ENCODE assay signal across 8 cellular contexts in the genomic region with DNA sequence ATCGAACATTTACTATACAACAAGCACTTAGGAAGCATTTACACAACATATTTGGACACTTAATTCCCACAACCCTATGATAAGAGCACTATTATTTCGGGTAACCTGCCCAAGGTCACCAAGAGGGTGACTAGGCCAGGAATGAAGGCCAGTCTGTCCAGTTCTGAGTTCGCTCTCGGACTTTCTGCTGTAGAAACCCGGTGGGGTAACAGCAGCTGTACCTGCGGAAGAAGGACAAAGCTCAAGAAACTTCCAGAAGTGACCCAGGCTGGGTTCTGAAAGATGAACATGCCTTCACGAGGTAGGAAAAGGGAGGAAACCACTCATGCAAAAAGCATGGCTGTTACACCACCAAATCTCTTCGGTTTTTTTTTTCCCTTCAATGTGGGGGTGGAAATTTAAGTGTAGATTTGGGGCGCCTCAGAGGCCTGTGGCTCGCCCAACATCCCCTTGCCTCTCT. TPM values are rescaled to one million over a fixed set of nuclear protein-coding genes. Genes with fewer than 3 reads are reported as not detected.
DNase-seq lines count a peak whose midpoint lies in the region; ATAC-seq and TF ChIP-seq lines count a peak whose summit lies in the region.

No MANE protein-coding gene starts in this region.

- TF ChIP-seq CTCF in GM23338 (conservative IDR thresholded peaks at IDR 0.05; ENCODE audit: low read depth in 2 of 2) (no peak), sigmoid colon (IDR thresholded peaks at IDR 0.05) (no peak)

- no peak for TF ChIP-seq EP300 in sigmoid colon (IDR thresholded peaks at IDR 0.05)

- H3K27ac Mint-ChIP-seq in GM23338 (peak overlapping the region; percentile 93), T-cell (peak overlapping the region; percentile 95 to 96)

- H3K27me3 Mint-ChIP-seq in GM23338 (ENCODE audit: insufficient read depth, low read depth, poor library complexity) (peaks cover 7% of the 10 kb centered on the region), T-cell (no peaks in the 10 kb centered on the region)

- H3K4me1 Mint-ChIP-seq in GM23338 (peaks cover 7% of the 10 kb centered on the region; the same call in 2 of the 3 replicates), T-cell (peaks cover 10 to 14% (median 13%) of the 10 kb centered on the region in 3 donors)

- H3K9me3 ChIP-seq in sigmoid colon = no peaks in the 10 kb centered on the region

- H3K4me3 Mint-ChIP-seq in GM23338 (peak overlapping the region; percentile 85), T-cell (peak overlapping the region; percentile 90 to 92 (median 90))

- WGBS in sigmoid colon, 2 donors = 18 to 38% methylated on average over 10 of the region's 10 CpGs

- no peak for ATAC-seq in GM23338
- peak in 2 of 4 experiments; percentile 3 for ATAC-seq in T-cell (replicated peaks in 1 of 4)
- no peak for ATAC-seq in HG03025 (IDR thresholded peaks at IDR 0.05; ENCODE audit: low FRiP score, unreplicated experiment)
- no peak for ATAC-seq in HG03457 (IDR thresholded peaks at IDR 0.05; ENCODE audit: unreplicated experiment)

- H3K27me3 ChIP-seq in GM23338 (ENCODE audit: insufficient read depth) = no peaks in the 10 kb centered on the region
- H3K27me3 ChIP-seq in sigmoid colon = no peaks in the 10 kb centered on the region

- intact Hi-C loops in sigmoid colon (cut with DNase I) = loop anchor here (1.0 kb wide), 1 partner anchor 15 kb away; a partner anchor contains a TSS

- no peaks in the 10 kb centered on the region for H3K9me2 ChIP-seq in GM23338 (ENCODE audit: insufficient read depth)

- CTCF ChIA-PET in T-cell (lab: Charles Lee) = interaction anchor here (0.6 to 2.2 kb wide), 6 partner anchors 9 to 116 kb away, joined by 3 to 24 read pairs (median 4); a partner anchor contains a TSS

- DNase-seq in GM23338 (ENCODE audit: low spot score) (no peak), T-cell (no peak), glomerular visceral epithelial cell (ENCODE audit: extremely low spot score) (peak; percentile 7), sigmoid colon (no peak), DMS79 (lab: John Stamatoyannopoulos, UW) (no peak), 8988T (no peak)

- no peaks in the 10 kb centered on the region for H3K9me3 Mint-ChIP-seq in GM23338
- no peaks in the 10 kb centered on the region for H3K9me3 Mint-ChIP-seq in T-cell

- peaks cover 4% of the 10 kb centered on the region; the same call in 1 of the 2 replicates for H3F3A ChIP-seq in GM23338 (replicated peaks; ENCODE audit: low read depth)

- POLR2A ChIA-PET in T-cell (lab: Charles Lee) = interaction anchor here in 1 of 2 donors (1.6 kb wide), 1 partner anchor 25 kb away, joined by 23 read pairs; a partner anchor contains a TSS

- no peaks in the 10 kb centered on the region for H3K79me2 ChIP-seq in GM23338 (replicated peaks; ENCODE audit: insufficient read depth)

- peak overlapping the region; percentile 71 for H3K4me2 ChIP-seq in GM23338

- TF ChIP-seq POLR2A in sigmoid colon (IDR thresholded peaks at IDR 0.05) = no peak

- H3K4me1 ChIP-seq in GM23338 (ENCODE audit: insufficient read depth) (no peaks in the 10 kb centered on the region; the same call in 1 of the 2 replicates), sigmoid colon (peaks cover 0 to 11% (median 6%) of the 10 kb centered on the region in 4 donors)

- peak overlapping the region; percentile 84 for H2AFZ ChIP-seq in GM23338

- peak overlapping the region; percentile 11 for H3K27ac ChIP-seq in GM23338 (ENCODE audit: low read depth)
- peak overlapping the region; percentile 83 to 90 (median 84) for H3K27ac ChIP-seq in sigmoid colon

- H3K36me3 ChIP-seq in GM23338 (ENCODE audit: insufficient read depth) = no peaks in the 10 kb centered on the region
- no peaks in the 10 kb centered on the region for H3K36me3 ChIP-seq in sigmoid colon

- H4K20me1 ChIP-seq in GM23338 (replicated peaks; ENCODE audit: insufficient read depth) = no peaks in the 10 kb centered on the region

- H3K4me3 ChIP-seq in GM23338 (peak overlapping the region; percentile 47), sigmoid colon (peak overlapping the region; percentile 40 to 68 (median 63))

- H3K36me3 Mint-ChIP-seq in GM23338 (ENCODE audit: low read depth) = no peaks in the 10 kb centered on the region
- no peaks in the 10 kb centered on the region for H3K36me3 Mint-ChIP-seq in T-cell

TF ChIP-seq in GM23338, 12 proteins besides CTCF, POLR2A, EP300 and RAD21:
- TF ChIP-seq JUNB (IDR thresholded peaks at IDR 0.05; ENCODE audit: unreplicated experiment) (no peak), ZNF114 (CRISPR knock-in tag; IDR thresholded peaks at IDR 0.05) (no peak), POLR2AphosphoS5 (IDR thresholded peaks at IDR 0.05; ENCODE audit: low read depth) (no peak)

RNA-seq across cellular contexts. Expression of a gene that starts 10.8 kb away (rescaled TPM):
- total RNA-seq in GM23338 (2014; rRNA removed; shearing (Covaris generic)) = not detected in 2 replicates
- polyA plus RNA-seq in GM23338 (2016; fragmentation: Nextera tagmentation; extraction: Ambion mirVana) (not detected in 2 replicates), sigmoid colon (1 to 10 TPM in 1 of 3 donors, not detected in 2; 7.8 TPM)
- total RNA-seq in T-cell (1 to 10 TPM in 3 of 5 donors, not detected in 2; 1.6 to 2.9 (median 1.8) TPM), sigmoid colon (not detected)

RNA-seq across cellular contexts. Expression of a gene that starts 14.7 kb away (rescaled TPM):
- total RNA-seq in GM23338 (2014; rRNA removed; shearing (Covaris generic)) = 0.78 and 2.0 TPM in 2 replicates
- 3.0 and 4.1 TPM in 2 replicates for polyA plus RNA-seq in GM23338 (2016; fragmentation: Nextera tagmentation; extraction: Ambion mirVana)
- total RNA-seq in T-cell = 1 to 10 TPM in 4 of 5 donors, under 1 TPM in 1; 0.73 to 5.7 (median 4.1) TPM
- 1 to 10 TPM; 2.8 to 3.6 (median 3.2) TPM for total RNA-seq in sigmoid colon
- 1 to 10 TPM in 1 of 3 donors, under 1 TPM in 2; 0.69 to 1.2 (median 0.92) TPM for polyA plus RNA-seq in sigmoid colon

RNA-seq across cellular contexts. Expression of a gene that starts 23.8 kb away (rescaled TPM):
- under 0.01 TPM in 1 of 2 replicates, not detected in the other for total RNA-seq in GM23338 (2014; rRNA removed; shearing (Covaris generic))
- polyA plus RNA-seq in GM23338 (2016; fragmentation: Nextera tagmentation; extraction: Ambion mirVana) (6.0 and 6.4 TPM in 2 replicates), sigmoid colon (not detected)
- total RNA-seq in T-cell (1,000 to 10,000 TPM; 1,482 to 2,823 (median 1,909) TPM), sigmoid colon (under 1 TPM in 3 of 4 donors, not detected in 1; under 0.01 TPM)

RNA-seq across cellular contexts. Expression of a gene that starts 25.1 kb away (rescaled TPM):
- under 0.01 TPM in 1 of 2 replicates, not detected in the other for total RNA-seq in GM23338 (2014; rRNA removed; shearing (Covaris generic))
- polyA plus RNA-seq in GM23338 (2016; fragmentation: Nextera tagmentation; extraction: Ambion mirVana) = 9.5 TPM in 1 of 2 replicates, not detected in the other
- total RNA-seq in T-cell = over 10,000 TPM; 10,465 to 16,097 (median 12,527) TPM
- total RNA-seq in sigmoid colon = under 1 TPM; under 0.01 TPM
- not detected for polyA plus RNA-seq in sigmoid colon

RNA-seq across cellular contexts. Expression of a gene that starts 51.3 kb away (rescaled TPM):
- total RNA-seq in GM23338 (2014; rRNA removed; shearing (Covaris generic)) = 69.3 and 76.0 TPM in 2 replicates
- polyA plus RNA-seq in GM23338 (2016; fragmentation: Nextera tagmentation; extraction: Ambion mirVana) = 38.4 and 39.0 TPM in 2 replicates
- 100 to 1,000 TPM; 128 to 202 (median 137) TPM for total RNA-seq in T-cell
- total RNA-seq in sigmoid colon = 100 to 1,000 TPM in 1 of 4 donors, 10 to 100 TPM in 3; 41.0 to 127 (median 42.7) TPM
- polyA plus RNA-seq in sigmoid colon = 100 to 1,000 TPM in 2 of 3 donors, 10 to 100 TPM in 1; 79.3 to 111 (median 101) TPM

Comparison
In these comparisons a context has a peak if more than half of its experiments do, and no peak if none do; other contexts are left out.
1. RNA of a gene that starts 23.8 kb away (total RNA-seq): 1,482 to 2,823 TPM in T-cell; under 0.01 TPM in GM23338 and under 0.01 TPM in sigmoid colon; every median in the first group is over 1,000 times any median in the second.